8 cellular contexts compared by ENCODE assay signal in genomic region chr14:30874120-30874998, GRCh38. TPM values are rescaled to one million over a fixed set of nuclear protein-coding genes. Genes with fewer than 3 reads are reported as not detected.
A peak's percentile ranks its signal among the peaks of the same experiment; 100 is the strongest.
DNase-seq lines count a peak whose midpoint lies in the region; ATAC-seq and TF ChIP-seq lines count a peak whose summit lies in the region.

TSS of gene COCH (plus strand) at chr14:30874559. CDS start at chr14:30874939, 380 bp downstream.

- no peak within 1 kb of the TSS for H2AFZ ChIP-seq in OCI-LY1 (ENCODE audit: low read length)

- no peaks in the 10 kb centered on the region for H3K9me2 ChIP-seq in OCI-LY1 (ENCODE audit: low read depth, low read length)

- H3K27me3 ChIP-seq in OCI-LY1 (ENCODE audit: insufficient read depth, low read length) = no peaks in the 10 kb centered on the region

- H3K36me3 ChIP-seq in OCI-LY1 (ENCODE audit: insufficient read depth, low read length) = peaks cover 19% of the 10 kb centered on the region; the same call in 1 of the 2 replicates

- H3K27ac ChIP-seq in OCI-LY1 (ENCODE audit: low read depth, low read length, poor library complexity, severe bottlenecking) = no peak within 1 kb of the TSS

- H3K4me1 ChIP-seq in OCI-LY1 (ENCODE audit: insufficient read depth, low read length, severe bottlenecking) = peaks cover 28% of the 10 kb centered on the region

- peaks cover 3% of the 10 kb centered on the region; the same call in 1 of the 2 replicates for H3K79me2 ChIP-seq in OCI-LY1 (ENCODE audit: insufficient read depth, low read length)

- H3K4me3 ChIP-seq in OCI-LY1 (ENCODE audit: low read depth, low read length, poor library complexity, severe bottlenecking) = peak within 1 kb of the TSS; percentile 79

- DNase-seq in ELR (ENCODE audit: low read depth) = peak; percentile 42
- peak; percentile 54 for DNase-seq in astrocyte of the hippocampus (ENCODE audit: low read depth, low spot score)
- peak; percentile 78 for DNase-seq in iPS-NIHi7 (ENCODE audit: extremely low spot score)
- DNase-seq in stimulated activated CD4-positive, alpha-beta T cell treated with anti-CD3 and anti-CD28 coated beads, Interleukin-2, amount 100 ng/mL, for 24 hours = peak; percentile 21 to 49
- no peak for DNase-seq in mucosa of gallbladder (ENCODE audit: low spot score)

- ATAC-seq in GM19467 (IDR thresholded peaks at IDR 0.05; ENCODE audit: unreplicated experiment) (peak; percentile 81), HG03520 (IDR thresholded peaks at IDR 0.05; ENCODE audit: unreplicated experiment) (peak; percentile 60)

- peak within 1 kb of the TSS; percentile 71 for H3K9ac ChIP-seq in OCI-LY1 (ENCODE audit: low read length)

- H4K20me1 ChIP-seq in OCI-LY1 (ENCODE audit: insufficient read depth, low read length) = no peaks in the 10 kb centered on the region

- TF ChIP-seq CTCF in OCI-LY1 (IDR thresholded peaks at IDR 0.05; ENCODE audit: low read length) = peak; percentile 40

- H3K4me2 ChIP-seq in OCI-LY1 (ENCODE audit: low read length) = peak within 1 kb of the TSS; percentile 78

- no peaks in the 10 kb centered on the region for H3K9me3 ChIP-seq in OCI-LY1 (ENCODE audit: low read length)

- no peaks in the 10 kb centered on the region for H3F3A ChIP-seq in OCI-LY1 (ENCODE audit: insufficient read depth, low read length)

RNA-seq across cellular contexts. Expression of gene COCH, which starts in this region (rescaled TPM):
- 0.37 TPM for total RNA-seq in mucosa of gallbladder
